2 cellular contexts compared by ENCODE assay signal in the genomic region with DNA sequence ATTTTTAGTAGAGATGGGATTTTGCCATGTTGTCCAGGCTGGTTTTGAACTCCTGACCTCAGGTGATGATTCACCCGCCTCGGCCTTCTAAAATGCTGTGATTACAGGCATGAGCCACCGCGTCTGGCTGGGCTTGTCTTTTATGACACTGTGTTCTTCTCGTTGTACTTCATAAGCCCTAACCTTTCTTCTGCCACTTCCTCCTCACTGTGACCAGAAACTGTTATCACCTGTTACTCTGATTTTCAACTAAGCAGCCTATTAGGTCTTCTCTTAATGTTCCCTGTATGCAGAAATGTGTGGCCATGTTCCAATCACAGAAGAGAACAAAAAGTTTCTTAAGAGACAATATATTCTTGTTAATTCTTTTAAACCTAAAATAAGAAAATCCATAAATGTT.
TF ChIP-seq lines count a peak whose summit lies in the region.

No MANE protein-coding gene starts in this region.

TF ChIP-seq in liver, 16 proteins besides CTCF, POLR2A, EP300 and RAD21:
- TF ChIP-seq NR2F2 (IDR thresholded peaks at IDR 0.05) (no peak), FOXA1 (IDR thresholded peaks at IDR 0.05) (no peak), YY1 (IDR thresholded peaks at IDR 0.05) (no peak), TAF1 (conservative IDR thresholded peaks at IDR 0.05) (no peak), HNF4A (conservative IDR thresholded peaks at IDR 0.05) (no peak), HNF4G (IDR thresholded peaks at IDR 0.05) (no peak), RXRA (IDR thresholded peaks at IDR 0.05) (no peak), FOXA2 (IDR thresholded peaks at IDR 0.05) (no peak), JUND (IDR thresholded peaks at IDR 0.05) (no peak), SP1 (IDR thresholded peaks at IDR 0.05) (no peak), GABPA (IDR thresholded peaks at IDR 0.05 in 1 of 2, conservative IDR thresholded peaks at IDR 0.05 in 1 of 2) (no peak)
- TF ChIP-seq, protein P1, sequence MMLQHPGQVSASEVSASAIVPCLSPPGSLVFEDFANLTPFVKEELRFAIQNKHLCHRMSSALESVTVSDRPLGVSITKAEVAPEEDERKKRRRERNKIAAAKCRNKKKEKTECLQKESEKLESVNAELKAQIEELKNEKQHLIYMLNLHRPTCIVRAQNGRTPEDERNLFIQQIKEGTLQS (IDR thresholded peaks at IDR 0.05), result no peak
- TF ChIP-seq, protein P2, sequence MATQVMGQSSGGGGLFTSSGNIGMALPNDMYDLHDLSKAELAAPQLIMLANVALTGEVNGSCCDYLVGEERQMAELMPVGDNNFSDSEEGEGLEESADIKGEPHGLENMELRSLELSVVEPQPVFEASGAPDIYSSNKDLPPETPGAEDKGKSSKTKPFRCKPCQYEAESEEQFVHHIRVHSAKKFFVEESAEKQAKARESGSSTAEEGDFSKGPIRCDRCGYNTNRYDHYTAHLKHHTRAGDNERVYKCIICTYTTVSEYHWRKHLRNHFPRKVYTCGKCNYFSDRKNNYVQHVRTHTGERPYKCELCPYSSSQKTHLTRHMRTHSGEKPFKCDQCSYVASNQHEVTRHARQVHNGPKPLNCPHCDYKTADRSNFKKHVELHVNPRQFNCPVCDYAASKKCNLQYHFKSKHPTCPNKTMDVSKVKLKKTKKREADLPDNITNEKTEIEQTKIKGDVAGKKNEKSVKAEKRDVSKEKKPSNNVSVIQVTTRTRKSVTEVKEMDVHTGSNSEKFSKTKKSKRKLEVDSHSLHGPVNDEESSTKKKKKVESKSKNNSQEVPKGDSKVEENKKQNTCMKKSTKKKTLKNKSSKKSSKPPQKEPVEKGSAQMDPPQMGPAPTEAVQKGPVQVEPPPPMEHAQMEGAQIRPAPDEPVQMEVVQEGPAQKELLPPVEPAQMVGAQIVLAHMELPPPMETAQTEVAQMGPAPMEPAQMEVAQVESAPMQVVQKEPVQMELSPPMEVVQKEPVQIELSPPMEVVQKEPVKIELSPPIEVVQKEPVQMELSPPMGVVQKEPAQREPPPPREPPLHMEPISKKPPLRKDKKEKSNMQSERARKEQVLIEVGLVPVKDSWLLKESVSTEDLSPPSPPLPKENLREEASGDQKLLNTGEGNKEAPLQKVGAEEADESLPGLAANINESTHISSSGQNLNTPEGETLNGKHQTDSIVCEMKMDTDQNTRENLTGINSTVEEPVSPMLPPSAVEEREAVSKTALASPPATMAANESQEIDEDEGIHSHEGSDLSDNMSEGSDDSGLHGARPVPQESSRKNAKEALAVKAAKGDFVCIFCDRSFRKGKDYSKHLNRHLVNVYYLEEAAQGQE (IDR thresholded peaks at IDR 0.05), result no peak
- TF ChIP-seq, protein P3, sequence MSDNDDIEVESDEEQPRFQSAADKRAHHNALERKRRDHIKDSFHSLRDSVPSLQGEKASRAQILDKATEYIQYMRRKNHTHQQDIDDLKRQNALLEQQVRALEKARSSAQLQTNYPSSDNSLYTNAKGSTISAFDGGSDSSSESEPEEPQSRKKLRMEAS (IDR thresholded peaks at IDR 0.05), result no peak
- TF ChIP-seq, protein P4, sequence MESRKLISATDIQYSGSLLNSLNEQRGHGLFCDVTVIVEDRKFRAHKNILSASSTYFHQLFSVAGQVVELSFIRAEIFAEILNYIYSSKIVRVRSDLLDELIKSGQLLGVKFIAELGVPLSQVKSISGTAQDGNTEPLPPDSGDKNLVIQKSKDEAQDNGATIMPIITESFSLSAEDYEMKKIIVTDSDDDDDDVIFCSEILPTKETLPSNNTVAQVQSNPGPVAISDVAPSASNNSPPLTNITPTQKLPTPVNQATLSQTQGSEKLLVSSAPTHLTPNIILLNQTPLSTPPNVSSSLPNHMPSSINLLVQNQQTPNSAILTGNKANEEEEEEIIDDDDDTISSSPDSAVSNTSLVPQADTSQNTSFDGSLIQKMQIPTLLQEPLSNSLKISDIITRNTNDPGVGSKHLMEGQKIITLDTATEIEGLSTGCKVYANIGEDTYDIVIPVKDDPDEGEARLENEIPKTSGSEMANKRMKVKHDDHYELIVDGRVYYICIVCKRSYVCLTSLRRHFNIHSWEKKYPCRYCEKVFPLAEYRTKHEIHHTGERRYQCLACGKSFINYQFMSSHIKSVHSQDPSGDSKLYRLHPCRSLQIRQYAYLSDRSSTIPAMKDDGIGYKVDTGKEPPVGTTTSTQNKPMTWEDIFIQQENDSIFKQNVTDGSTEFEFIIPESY (IDR thresholded peaks at IDR 0.05), result no peak

TF ChIP-seq in HepG2, 621 proteins besides CTCF, POLR2A, EP300 and RAD21:
- TF ChIP-seq TEAD3 (CRISPR knock-in tag; optimal IDR thresholded peaks at IDR 0.05; ENCODE audit: borderline replicate concordance) (no peak), ZBTB7B (CRISPR knock-in tag; IDR thresholded peaks at IDR 0.05) (no peak), NRL (CRISPR knock-in tag; IDR thresholded peaks at IDR 0.05; ENCODE audit: borderline replicate concordance) (no peak), POLR2G (IDR thresholded peaks at IDR 0.05; ENCODE audit: low read depth, low read length) (no peak), ZNF333 (CRISPR knock-in tag; IDR thresholded peaks at IDR 0.05; ENCODE audit: borderline replicate concordance) (no peak), ZSCAN12 (CRISPR knock-in tag; IDR thresholded peaks at IDR 0.05) (no peak), PRMT3 (CRISPR knock-in tag; IDR thresholded peaks at IDR 0.05; ENCODE audit: borderline replicate concordance, low read depth) (no peak), TSC22D2 (CRISPR knock-in tag; IDR thresholded peaks at IDR 0.05; ENCODE audit: borderline replicate concordance) (no peak)
- TF ChIP-seq, protein P5, sequence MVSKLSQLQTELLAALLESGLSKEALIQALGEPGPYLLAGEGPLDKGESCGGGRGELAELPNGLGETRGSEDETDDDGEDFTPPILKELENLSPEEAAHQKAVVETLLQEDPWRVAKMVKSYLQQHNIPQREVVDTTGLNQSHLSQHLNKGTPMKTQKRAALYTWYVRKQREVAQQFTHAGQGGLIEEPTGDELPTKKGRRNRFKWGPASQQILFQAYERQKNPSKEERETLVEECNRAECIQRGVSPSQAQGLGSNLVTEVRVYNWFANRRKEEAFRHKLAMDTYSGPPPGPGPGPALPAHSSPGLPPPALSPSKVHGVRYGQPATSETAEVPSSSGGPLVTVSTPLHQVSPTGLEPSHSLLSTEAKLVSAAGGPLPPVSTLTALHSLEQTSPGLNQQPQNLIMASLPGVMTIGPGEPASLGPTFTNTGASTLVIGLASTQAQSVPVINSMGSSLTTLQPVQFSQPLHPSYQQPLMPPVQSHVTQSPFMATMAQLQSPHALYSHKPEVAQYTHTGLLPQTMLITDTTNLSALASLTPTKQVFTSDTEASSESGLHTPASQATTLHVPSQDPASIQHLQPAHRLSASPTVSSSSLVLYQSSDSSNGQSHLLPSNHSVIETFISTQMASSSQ (IDR thresholded peaks at IDR 0.05; ENCODE audit: low read depth), result no peak
- TF ChIP-seq, protein P5 (CRISPR knock-in tag; IDR thresholded peaks at IDR 0.05; ENCODE audit: borderline replicate concordance), result no peak
